In genomic region chr1:41673355-41673754, GRCh38 we compare ENCODE assay signal across 8 cellular contexts.
DNase-seq lines count a peak whose midpoint lies in the region; ATAC-seq lines count a peak whose summit lies in the region.

No MANE protein-coding gene starts in this region.

- DNase-seq in activated CD4-positive, alpha-beta T cell treated with anti-CD3 and anti-CD28 coated beads, Interleukin-2, amount 50 U/mL, for 48 hours = peak; percentile 39 to 57
- DNase-seq in mesenteric fat pad (ENCODE audit: low spot score) (peak; percentile 14), SIG-M5 (lab: John Stamatoyannopoulos, UW) (no peak), GM03348 (ENCODE audit: low spot score) (no peak)

- ATAC-seq in GM18511 (IDR thresholded peaks at IDR 0.05; ENCODE audit: unreplicated experiment) (peak; percentile 60), HG03045 (IDR thresholded peaks at IDR 0.05; ENCODE audit: unreplicated experiment) (peak; percentile 54), GM18909 (IDR thresholded peaks at IDR 0.05; ENCODE audit: poor library complexity, unreplicated experiment) (no peak), HG02973 (IDR thresholded peaks at IDR 0.05; ENCODE audit: unreplicated experiment) (no peak)

Comparison
In these comparisons a context has a peak if more than half of its experiments do, and no peak if none do; other contexts are left out.
1. ATAC-seq: peak in GM18511 (single experiment) and HG03045 (single experiment); none in GM18909 (single experiment) and HG02973 (single experiment).
2. DNase-seq: peak in activated CD4-positive, alpha-beta T cell treated with anti-CD3 and anti-CD28 coated beads, Interleukin-2, amount 50 U/mL, for 48 hours (2 of 2) and mesenteric fat pad (single experiment); none in SIG-M5 (single experiment) and GM03348 (single experiment).